Comparison of ENCODE assay signal across 1 cellular context in the genomic region with DNA sequence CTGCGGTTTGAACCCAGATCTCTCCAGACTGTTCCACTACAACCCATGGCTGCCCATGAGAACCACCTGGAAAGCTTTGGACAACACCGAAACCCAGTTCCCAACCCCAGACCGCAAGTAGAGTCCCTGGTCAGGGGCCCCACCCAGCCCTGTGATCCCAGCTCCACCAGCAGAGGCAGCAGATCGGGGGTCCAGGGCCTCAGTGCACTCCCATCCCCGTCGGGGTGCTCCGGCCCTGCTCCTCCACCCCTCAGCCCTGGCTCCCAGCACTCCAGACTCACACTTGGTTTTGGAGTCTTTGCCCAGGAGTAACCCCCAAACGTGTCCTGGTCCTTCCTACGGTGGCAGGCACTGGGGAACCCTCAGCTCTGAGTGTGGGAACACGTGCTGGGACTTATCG.
TF ChIP-seq lines count a peak whose summit lies in the region.

No MANE protein-coding gene starts in this region.

TF ChIP-seq in H1, 55 proteins besides CTCF, POLR2A, EP300 and RAD21:
- TF ChIP-seq SP4 (IDR thresholded peaks at IDR 0.05; ENCODE audit: low read length) (no peak), ASH2L (IDR thresholded peaks at IDR 0.05; ENCODE audit: low read length) (no peak), HDAC2 (IDR thresholded peaks at IDR 0.05; ENCODE audit: borderline replicate concordance in 1 of 2, low read depth in 2 of 2, low read length in 2 of 2) (no peak)
- TF ChIP-seq, protein P1, sequence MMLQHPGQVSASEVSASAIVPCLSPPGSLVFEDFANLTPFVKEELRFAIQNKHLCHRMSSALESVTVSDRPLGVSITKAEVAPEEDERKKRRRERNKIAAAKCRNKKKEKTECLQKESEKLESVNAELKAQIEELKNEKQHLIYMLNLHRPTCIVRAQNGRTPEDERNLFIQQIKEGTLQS (IDR thresholded peaks at IDR 0.05; ENCODE audit: insufficient read depth, low read depth, low read length), result no peak
TF ChIP-seq in H1: peak in this region for 0.
